Comparison of ENCODE assay signal across 1 cellular context in genomic region chr3:20154928-20155327, GRCh38.
TF ChIP-seq lines count a peak whose summit lies in the region.

No MANE protein-coding gene starts in this region.

TF ChIP-seq in GM23338, 12 proteins besides CTCF, POLR2A, EP300 and RAD21:
- TF ChIP-seq ZNF331 (CRISPR knock-in tag; IDR thresholded peaks at IDR 0.05; ENCODE audit: low read depth), result no peak
- TF ChIP-seq CREB1 (CRISPR knock-in tag; IDR thresholded peaks at IDR 0.05; ENCODE audit: low read depth), result no peak
- TF ChIP-seq ETS1 (IDR thresholded peaks at IDR 0.05), result no peak
- no peak for TF ChIP-seq REST (IDR thresholded peaks at IDR 0.05; ENCODE audit: unreplicated experiment)
- TF ChIP-seq NANOG (IDR thresholded peaks at IDR 0.05; ENCODE audit: borderline replicate concordance), result no peak
- no peak for TF ChIP-seq EZH2phosphoT487 (IDR thresholded peaks at IDR 0.05; ENCODE audit: unreplicated experiment)
- TF ChIP-seq ZNF462 (CRISPR knock-in tag; IDR thresholded peaks at IDR 0.05), result no peak
- no peak for TF ChIP-seq JUNB (IDR thresholded peaks at IDR 0.05; ENCODE audit: unreplicated experiment)
- TF ChIP-seq POLR2AphosphoS5 (IDR thresholded peaks at IDR 0.05; ENCODE audit: low read depth), result no peak
- TF ChIP-seq ZNF114 (CRISPR knock-in tag; IDR thresholded peaks at IDR 0.05), result no peak
- no peak for TF ChIP-seq STAT1 (IDR thresholded peaks at IDR 0.05; ENCODE audit: unreplicated experiment)
- no peak for TF ChIP-seq EZH2 (IDR thresholded peaks at IDR 0.05; ENCODE audit: low read depth, unreplicated experiment)
TF ChIP-seq in GM23338: peak in this region for 0.
